In genomic region chr16:10493276-10493675, GRCh38 we compare ENCODE assay signal across 30 cellular contexts.
"Had no signal": no experiment of that assay in that cellular context is flagged by ENCODE, and none has a peak within 500 bp of the region (broad histone marks: within the 10 kb centered on the region; RNA-seq: fewer than 3 reads in every experiment).

No MANE protein-coding gene starts in this region.

- H3K4me3 ChIP-seq: adrenal gland, breast epithelium, cardiac muscle cell, colonic mucosa, esophagus squamous epithelium, gastroesophageal sphincter, heart right ventricle had no signal

- DNase-seq: activated CD4-positive, alpha-beta memory T cell treated with anti-CD3 and anti-CD28 coated beads for 36 hours; activated CD4-positive, alpha-beta T cell treated with anti-CD3 and anti-CD28 coated beads for 36 hours; activated CD4-positive, alpha-beta T cell treated with anti-CD3 and anti-CD28 coated beads, Interleukin-2, amount 10 ng/mL, durations not matched to agents 24 days and 14 days; activated CD4-positive, CD25-positive, alpha-beta regulatory T cell; activated CD4-positive, CD25-positive, alpha-beta regulatory T cell treated with anti-CD3 and anti-CD28 coated beads, Interleukin-2, amount 50 U/mL, for 72 hours; activated CD8-positive, alpha-beta memory T cell treated with anti-CD3 and anti-CD28 coated beads, Interleukin-2, amount 10 ng/mL, durations not matched to agents 7 days and 5 days; activated CD8-positive, alpha-beta memory T cell treated with anti-CD3 and anti-CD28 coated beads, Interleukin-2, amount 50 U/mL, for 4 hours; activated CD8-positive, alpha-beta T cell treated with anti-CD3 and anti-CD28 coated beads, Interleukin-2, amount 10 ng/mL, durations not matched to agents 7 days and 5 days; activated effector memory CD4-positive, alpha-beta T cell treated with anti-CD3 and anti-CD28 coated beads, Interleukin-2, amount 50 U/mL, for 16 hours; activated naive CD4-positive, alpha-beta T cell treated with anti-CD3 and anti-CD28 coated beads for 36 hours; activated naive CD8-positive, alpha-beta T cell treated with anti-CD3 and anti-CD28 coated beads for 36 hours; activated naive CD8-positive, alpha-beta T cell treated with anti-CD3 and anti-CD28 coated beads, Interleukin-2, amount 50 U/mL, for 24 hours; activated T-cell treated with anti-CD3 and anti-CD28 coated beads, Interleukin-2, amount 50 U/mL, for 1 hour; activated T-cell treated with anti-CD3 and anti-CD28 coated beads, Interleukin-2, amount 50 U/mL, for 48 hours; adrenal gland; amygdala; aorta; central memory CD4-positive, alpha-beta T cell; cerebellar nuclear complex; colonic mucosa; effector CD8-positive, alpha-beta T cell; esophagus squamous epithelium; foreskin keratinocyte; heart right ventricle; T-helper 2 cell had no signal

- FAIRE-seq: endometrium, endothelial cell of umbilical vein had no signal
